8 cellular contexts compared by ENCODE assay signal in the genomic region with DNA sequence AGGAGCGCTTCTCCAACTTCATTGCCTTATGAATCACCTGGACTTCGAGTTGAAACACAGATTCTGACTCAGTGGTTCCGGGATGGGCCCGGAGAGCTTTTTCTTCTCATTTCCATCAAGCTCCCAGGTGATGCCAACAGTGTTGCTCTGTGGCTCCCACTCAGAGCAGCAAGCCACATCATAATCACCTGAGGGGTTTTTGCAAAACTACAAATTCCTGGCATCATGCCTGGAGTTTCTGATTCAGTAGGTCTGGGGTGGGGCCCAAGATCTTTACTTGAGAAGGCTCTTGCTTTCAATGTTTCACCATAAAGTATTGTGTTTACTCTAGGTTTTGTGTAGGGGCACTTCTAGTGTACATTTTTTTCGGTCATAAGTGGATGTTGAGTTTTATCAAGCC. TPM values are rescaled to one million over a fixed set of nuclear protein-coding genes. Genes with fewer than 3 reads are reported as not detected.
A peak's percentile ranks its signal among the peaks of the same experiment; 100 is the strongest.
DNase-seq lines count a peak whose midpoint lies in the region; ATAC-seq and TF ChIP-seq lines count a peak whose summit lies in the region.

No MANE protein-coding gene starts in this region.

- ATAC-seq in lower lobe of right lung (peak; percentile 53 to 70), GM21526 (IDR thresholded peaks at IDR 0.05; ENCODE audit: low FRiP score, unreplicated experiment) (no peak), HG02970 (IDR thresholded peaks at IDR 0.05; ENCODE audit: low FRiP score, unreplicated experiment) (no peak)

- H3K27me3 ChIP-seq in lower lobe of right lung (ENCODE audit: low read depth) (no peaks in the 10 kb centered on the region), esophagus muscularis mucosa (no peaks in the 10 kb centered on the region)

- intact Hi-C loops in lower lobe of right lung (cut with DNase I) (no loop called here), esophagus muscularis mucosa (cut with DNase I) (loop anchor here (10.0 kb wide), 1 partner anchor 211 kb away; the partner anchor contains the start of gene MAMLD1)

- H3K27ac ChIP-seq in lower lobe of right lung (peak overlapping the region; percentile 31), esophagus muscularis mucosa (replicated peaks in 1 of 4) (no peak overlapping the region)

- H3K36me3 ChIP-seq in lower lobe of right lung (no peaks in the 10 kb centered on the region), esophagus muscularis mucosa (no peaks in the 10 kb centered on the region)

- H3K9me3 ChIP-seq in lower lobe of right lung (no peaks in the 10 kb centered on the region), esophagus muscularis mucosa (no peaks in the 10 kb centered on the region)

- TF ChIP-seq POLR2A in esophagus muscularis mucosa (IDR thresholded peaks at IDR 0.05; ENCODE audit: low read depth) = no peak

- peaks cover 41% of the 10 kb centered on the region for H3K4me1 ChIP-seq in lower lobe of right lung
- H3K4me1 ChIP-seq in esophagus muscularis mucosa = peaks cover 3 to 36% (median 25%) of the 10 kb centered on the region in 4 donors

- no peak for TF ChIP-seq EP300 in esophagus muscularis mucosa (IDR thresholded peaks at IDR 0.05)

- peak; percentile 17 for DNase-seq in AG10803 (ENCODE audit: low read depth)
- DNase-seq in LoVo (ENCODE audit: low spot score) = peak; percentile 65
- DNase-seq in activated T-cell treated with anti-CD3 and anti-CD28 coated beads, Interleukin-2, amount 50 U/mL, for 48 hours = peak; percentile 68 to 73
- no peak for DNase-seq in lower lobe of right lung
- no peak for DNase-seq in mucosa of gallbladder (ENCODE audit: low spot score)
- no peak for DNase-seq in esophagus muscularis mucosa (ENCODE audit: extremely low spot score)

- TF ChIP-seq CTCF in AG10803 (conservative IDR thresholded peaks at IDR 0.05; ENCODE audit: low read length) (no peak), lower lobe of right lung (IDR thresholded peaks at IDR 0.05) (no peak), esophagus muscularis mucosa (IDR thresholded peaks at IDR 0.05) (no peak)

- H3K4me3 ChIP-seq in AG10803 (ENCODE audit: low read length) = no peak overlapping the region
- no peak overlapping the region for H3K4me3 ChIP-seq in lower lobe of right lung
- H3K4me3 ChIP-seq in esophagus muscularis mucosa = no peak overlapping the region

- WGBS in esophagus muscularis mucosa = 76% methylated on average over 5 of the region's 5 CpGs

RNA-seq across cellular contexts. Expression of gene MTM1, which starts 7.0 kb away (rescaled TPM):
- total RNA-seq in lower lobe of right lung (29.7 TPM), mucosa of gallbladder (15.6 TPM), esophagus muscularis mucosa (10 to 100 TPM in 3 of 4 donors, 1 to 10 TPM in 1; 7.9 to 15.5 (median 11.4) TPM)

Comparison
In these comparisons a context has a peak if more than half of its experiments do, and no peak if none do; other contexts are left out.
1. DNase-seq: peak in AG10803 (single experiment), LoVo (single experiment) and activated T-cell treated with anti-CD3 and anti-CD28 coated beads, Interleukin-2, amount 50 U/mL, for 48 hours (2 of 2); none in lower lobe of right lung (single experiment), mucosa of gallbladder (single experiment) and esophagus muscularis mucosa (single experiment).
2. ATAC-seq: peak in lower lobe of right lung (2 of 2); none in GM21526 (single experiment) and HG02970 (single experiment).